In genomic region chr12:91058821-91059220, GRCh38 we compare ENCODE assay signal across 23 cellular contexts. TPM values are rescaled to one million over a fixed set of nuclear protein-coding genes. Genes with fewer than 3 reads are reported as not detected.
"Had no signal": no experiment of that assay in that cellular context is flagged by ENCODE, and none has a peak within 500 bp of the region (broad histone marks: within the 10 kb centered on the region; RNA-seq: fewer than 3 reads in every experiment).

No MANE protein-coding gene starts in this region.

- H3K27me3 Mint-ChIP-seq: central memory CD8-positive, alpha-beta T cell; type B pancreatic cell had no signal

- H3K9me3 Mint-ChIP-seq: naive thymus-derived CD8-positive, alpha-beta T cell; WTC11 had no signal

- ATAC-seq: naive thymus-derived CD8-positive, alpha-beta T cell; WTC11 had no signal

- H3K4me1 Mint-ChIP-seq: central memory CD8-positive, alpha-beta T cell; naive thymus-derived CD8-positive, alpha-beta T cell; WTC11 had no signal

- H3K4me3 ChIP-seq: esophagus squamous epithelium, left ventricle myocardium inferior, thoracic aorta, vagina had no signal

- DNase-seq: activated gamma-delta T cell treated with Interleukin-2 at 50 U/mL for 16 hours; activated T-cell treated with anti-CD3 and anti-CD28 coated beads, Interleukin-2, amount 50 U/mL, for 1 hour; esophagus squamous epithelium; foreskin melanocyte; glutamatergic neuron; hippocampal formation; left ventricle myocardium inferior; naive thymus-derived CD8-positive, alpha-beta T cell; retina; stimulated activated CD4-positive, alpha-beta T cell treated with anti-CD3 and anti-CD28 coated beads, Interleukin-4, amount 100 ng/mL, for 24 hours; stimulated activated naive CD4-positive, alpha-beta T cell treated with Interleukin-2 at 50 U/mL for 16 hours; T1000 had no signal

- H3K36me3 Mint-ChIP-seq: activated naive CD8-positive, alpha-beta T cell; mesothelial cell of epicardium; naive thymus-derived CD8-positive, alpha-beta T cell; type B pancreatic cell; WTC11 had no signal

- H3K27ac Mint-ChIP-seq: activated naive CD8-positive, alpha-beta T cell; mesothelial cell of epicardium; naive thymus-derived CD8-positive, alpha-beta T cell; type B pancreatic cell; WTC11 had no signal

- H3K4me3 Mint-ChIP-seq: activated naive CD8-positive, alpha-beta T cell; central memory CD8-positive, alpha-beta T cell; mesothelial cell of epicardium; naive thymus-derived CD8-positive, alpha-beta T cell; type B pancreatic cell; WTC11 had no signal

RNA-seq across cellular contexts. Expression of gene KERA, which starts 1.0 kb away (rescaled TPM):
- total RNA-seq: astrocyte; esophagus squamous epithelium; left ventricle myocardium inferior; lung microvascular endothelial cell; mesothelial cell of epicardium; naive thymus-derived CD8-positive, alpha-beta T cell; osteoblast; posterior vena cava; thoracic aorta; vagina; WTC11 had no signal
- polyA plus RNA-seq: naive thymus-derived CD8-positive, alpha-beta T cell had no signal

RNA-seq across cellular contexts. Expression of gene LUM, which starts 52.5 kb away (rescaled TPM):
- total RNA-seq: lung microvascular endothelial cell; naive thymus-derived CD8-positive, alpha-beta T cell had no signal
- polyA plus RNA-seq: naive thymus-derived CD8-positive, alpha-beta T cell had no signal

RNA-seq across cellular contexts. Expression of gene EPYC, which starts 54.0 kb away (rescaled TPM):
- total RNA-seq: esophagus squamous epithelium; left ventricle myocardium inferior; lung microvascular endothelial cell; mesothelial cell of epicardium; naive thymus-derived CD8-positive, alpha-beta T cell; posterior vena cava; thoracic aorta; vagina; WTC11 had no signal
- polyA plus RNA-seq: naive thymus-derived CD8-positive, alpha-beta T cell had no signal
